2 cellular contexts compared by ENCODE assay signal in genomic region chr16:56022818-56023217, GRCh38.
A peak's percentile ranks its signal among the peaks of the same experiment; 100 is the strongest.
TF ChIP-seq lines count a peak whose summit lies in the region.

No MANE protein-coding gene starts in this region.

TF ChIP-seq in HepG2, 621 proteins besides CTCF, POLR2A, EP300 and RAD21:
- TF ChIP-seq ZNF142 (CRISPR knock-in tag; IDR thresholded peaks at IDR 0.05), result no peak
- 0 out of 2 replicates have a peak, but pooled peaks have one; percentile 63 for TF ChIP-seq ZNF12 (CRISPR knock-in tag; IDR thresholded peaks at IDR 0.05)
- TF ChIP-seq NAIF1 (CRISPR knock-in tag; IDR thresholded peaks at IDR 0.05; ENCODE audit: borderline replicate concordance), result no peak
- TF ChIP-seq JUND (CRISPR knock-in tag; IDR thresholded peaks at IDR 0.05), result no peak
- TF ChIP-seq JUN (CRISPR knock-in tag; IDR thresholded peaks at IDR 0.05), result no peak
- TF ChIP-seq POGK (CRISPR knock-in tag; conservative IDR thresholded peaks at IDR 0.05), result no peak

TF ChIP-seq in K562, 482 proteins besides CTCF, POLR2A, EP300 and RAD21:
- peak; percentile 89 for TF ChIP-seq ZNF12 (CRISPR knock-in tag; IDR thresholded peaks at IDR 0.05)
- TF ChIP-seq BCL6 (CRISPR knock-in tag; IDR thresholded peaks at IDR 0.05), result no peak
